Comparison of ENCODE assay signal across 1 cellular context in the genomic region with DNA sequence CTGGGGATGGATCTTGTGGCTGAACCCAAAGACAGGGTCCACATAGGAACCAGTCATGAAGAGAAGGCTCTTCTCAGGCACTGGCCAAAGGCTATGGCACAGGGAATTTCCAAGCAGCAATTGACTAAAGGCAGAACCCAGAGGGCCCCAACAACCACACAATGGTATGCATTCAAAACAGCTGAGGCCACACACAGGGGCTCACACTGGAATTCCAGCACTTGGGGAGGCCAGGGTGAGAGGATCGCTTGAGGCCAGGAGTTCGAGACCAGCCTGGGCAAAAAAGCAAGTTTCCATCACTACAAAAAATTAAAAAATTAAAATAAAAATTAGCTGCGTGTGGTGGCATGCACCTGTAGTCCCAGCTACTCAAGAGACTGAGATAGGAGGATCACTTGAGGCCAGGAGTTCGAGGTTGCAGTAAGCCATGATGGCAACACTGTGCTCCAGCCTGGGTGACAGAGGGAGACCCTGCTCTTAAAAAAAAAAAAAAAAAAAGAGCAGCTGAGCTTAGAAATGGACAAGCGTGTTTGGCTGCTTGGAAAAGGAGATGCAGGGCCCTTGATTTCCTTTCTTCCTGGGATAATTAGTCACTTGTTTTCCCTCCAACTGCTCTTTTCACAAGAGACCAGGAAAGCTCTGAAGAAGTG.
TF ChIP-seq lines count a peak whose summit lies in the region.

No MANE protein-coding gene starts in this region.

TF ChIP-seq in SK-N-SH treated with all-trans-retinoic acid at 6 μM for 48 hours, 23 proteins besides CTCF, POLR2A, EP300 and RAD21 (continued from another document):
- TF ChIP-seq, protein P1, sequence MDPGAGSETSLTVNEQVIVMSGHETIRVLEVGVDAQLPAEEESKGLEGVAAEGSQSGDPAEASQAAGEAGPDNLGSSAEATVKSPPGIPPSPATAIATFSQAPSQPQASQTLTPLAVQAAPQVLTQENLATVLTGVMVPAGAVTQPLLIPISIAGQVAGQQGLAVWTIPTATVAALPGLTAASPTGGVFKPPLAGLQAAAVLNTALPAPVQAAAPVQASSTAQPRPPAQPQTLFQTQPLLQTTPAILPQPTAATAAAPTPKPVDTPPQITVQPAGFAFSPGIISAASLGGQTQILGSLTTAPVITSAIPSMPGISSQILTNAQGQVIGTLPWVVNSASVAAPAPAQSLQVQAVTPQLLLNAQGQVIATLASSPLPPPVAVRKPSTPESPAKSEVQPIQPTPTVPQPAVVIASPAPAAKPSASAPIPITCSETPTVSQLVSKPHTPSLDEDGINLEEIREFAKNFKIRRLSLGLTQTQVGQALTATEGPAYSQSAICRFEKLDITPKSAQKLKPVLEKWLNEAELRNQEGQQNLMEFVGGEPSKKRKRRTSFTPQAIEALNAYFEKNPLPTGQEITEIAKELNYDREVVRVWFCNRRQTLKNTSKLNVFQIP (CRISPR knock-in tag; IDR thresholded peaks at IDR 0.05; ENCODE audit: borderline replicate concordance, low read depth): no peak
- TF ChIP-seq, protein P2, sequence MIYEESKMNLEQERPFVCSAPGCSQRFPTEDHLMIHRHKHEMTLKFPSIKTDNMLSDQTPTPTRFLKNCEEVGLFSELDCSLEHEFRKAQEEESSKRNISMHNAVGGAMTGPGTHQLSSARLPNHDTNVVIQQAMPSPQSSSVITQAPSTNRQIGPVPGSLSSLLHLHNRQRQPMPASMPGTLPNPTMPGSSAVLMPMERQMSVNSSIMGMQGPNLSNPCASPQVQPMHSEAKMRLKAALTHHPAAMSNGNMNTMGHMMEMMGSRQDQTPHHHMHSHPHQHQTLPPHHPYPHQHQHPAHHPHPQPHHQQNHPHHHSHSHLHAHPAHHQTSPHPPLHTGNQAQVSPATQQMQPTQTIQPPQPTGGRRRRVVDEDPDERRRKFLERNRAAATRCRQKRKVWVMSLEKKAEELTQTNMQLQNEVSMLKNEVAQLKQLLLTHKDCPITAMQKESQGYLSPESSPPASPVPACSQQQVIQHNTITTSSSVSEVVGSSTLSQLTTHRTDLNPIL (CRISPR knock-in tag; IDR thresholded peaks at IDR 0.05; ENCODE audit: low read depth): no peak
TF ChIP-seq in SK-N-SH treated with all-trans-retinoic acid at 6 μM for 48 hours: peak in this region for 0.
